ENCODE assay signal across 12 cellular contexts in genomic region chr12:92398565-92399309, GRCh38.
DNase-seq lines count a peak whose midpoint lies in the region; ATAC-seq and TF ChIP-seq lines count a peak whose summit lies in the region.
"Had no signal": no experiment of that assay in that cellular context is flagged by ENCODE, and none has a peak within 500 bp of the region (broad histone marks: within the 10 kb centered on the region; RNA-seq: fewer than 3 reads in every experiment).

No MANE protein-coding gene starts in this region.

- no peaks in the 10 kb centered on the region for H3K27me3 ChIP-seq in heart right ventricle

- peak overlapping the region; percentile 28 for H3K4me3 Mint-ChIP-seq in stimulated activated effector memory CD8-positive, alpha-beta T cell treated with anti-CD3 and anti-CD28 coated beads, Interleukin-12 subunit alpha, Interleukin-12 subunit beta, amount 100 ng/mL, for 72 hours
- no peak overlapping the region for H3K4me3 Mint-ChIP-seq in MCF 10A (ENCODE audit: unreplicated experiment)

- peak overlapping the region in 8 of 10 donors; percentile 14 to 78 (median 33) for H3K27ac ChIP-seq in heart right ventricle
- H3K27ac ChIP-seq: epithelial cell of prostate had no signal

- 59 to 62% methylated on average over 8 of the region's 8 CpGs for WGBS in heart right ventricle, 2 donors

- no peaks in the 10 kb centered on the region for H3K36me3 Mint-ChIP-seq in stimulated activated effector memory CD8-positive, alpha-beta T cell treated with anti-CD3 and anti-CD28 coated beads, Interleukin-12 subunit alpha, Interleukin-12 subunit beta, amount 100 ng/mL, for 72 hours
- H3K36me3 Mint-ChIP-seq in MCF 10A (ENCODE audit: insufficient read depth, unreplicated experiment), result peaks cover 5% of the 10 kb centered on the region

- peaks cover 86% of the 10 kb centered on the region for H3K4me1 Mint-ChIP-seq in stimulated activated effector memory CD8-positive, alpha-beta T cell treated with anti-CD3 and anti-CD28 coated beads, Interleukin-12 subunit alpha, Interleukin-12 subunit beta, amount 100 ng/mL, for 72 hours
- H3K4me1 Mint-ChIP-seq in MCF 10A (ENCODE audit: insufficient read depth, unreplicated experiment), result peaks cover 13% of the 10 kb centered on the region

- no peaks in the 10 kb centered on the region for H3K27me3 Mint-ChIP-seq in MCF 10A (ENCODE audit: insufficient read depth, unreplicated experiment)

- no peak overlapping the region for H3K4me3 ChIP-seq in heart right ventricle

- TF ChIP-seq CTCF in heart right ventricle (IDR thresholded peaks at IDR 0.05) (no peak), MCF 10A (IDR thresholded peaks at IDR 0.05; ENCODE audit: unreplicated experiment) (no peak)

- H3K36me3 ChIP-seq in heart right ventricle, result no peaks in the 10 kb centered on the region

- peaks cover 0 to 53% (median 19%) of the 10 kb centered on the region in 9 donors for H3K4me1 ChIP-seq in heart right ventricle

- intact Hi-C loops in heart right ventricle (cut with DNase I), result loop anchor here in 1 of 10 donors (5.0 kb wide), 1 partner anchor 251 kb away; the partner anchor contains the start of gene BTG1
- intact Hi-C loops in MCF 10A (cut with micrococcal nuclease), result no loop called here

- POLR2A ChIA-PET in MCF 10A (lab: Yijun Ruan, JAX), result interaction anchor here (0.6 to 1.5 kb wide), 2 partner anchors 8 to 19 kb away, joined by 3 to 4 read pairs; no protein-coding TSS in a partner anchor

- peak; percentile 5 for DNase-seq in T-helper 22 cell (ENCODE audit: low read depth)
- DNase-seq in heart right ventricle, result no peak
- no peak for DNase-seq in stimulated activated effector memory CD8-positive, alpha-beta T cell treated with anti-CD3 and anti-CD28 coated beads, Interleukin-12 subunit alpha, Interleukin-12 subunit beta, amount 100 ng/mL, for 72 hours (ENCODE audit: low spot score in 2 of 2)
- no peak for DNase-seq in MCF 10A (ENCODE audit: unreplicated experiment)
- DNase-seq in NCI-H2227 (lab: John Stamatoyannopoulos, UW; ENCODE audit: unreplicated experiment), result no peak
- DNase-seq: DMS53, KG1, left colon, NCI-H510A had no signal

- H3K9me3 Mint-ChIP-seq in stimulated activated effector memory CD8-positive, alpha-beta T cell treated with anti-CD3 and anti-CD28 coated beads, Interleukin-12 subunit alpha, Interleukin-12 subunit beta, amount 100 ng/mL, for 72 hours, result peaks cover 4% of the 10 kb centered on the region
- peaks cover 2% of the 10 kb centered on the region for H3K9me3 Mint-ChIP-seq in MCF 10A (ENCODE audit: unreplicated experiment)

- peak overlapping the region; percentile 75 for H3K27ac Mint-ChIP-seq in stimulated activated effector memory CD8-positive, alpha-beta T cell treated with anti-CD3 and anti-CD28 coated beads, Interleukin-12 subunit alpha, Interleukin-12 subunit beta, amount 100 ng/mL, for 72 hours
- H3K27ac Mint-ChIP-seq in MCF 10A (ENCODE audit: low read depth, unreplicated experiment), result no peak overlapping the region

- BruUV-seq in MCF 10A (replicated peaks; lab: Mats Ljungman, UMichigan), result no TSS peak

- peak; percentile 30 for ATAC-seq in HG02798 (IDR thresholded peaks at IDR 0.05; ENCODE audit: poor library complexity, unreplicated experiment)
- peak in 6 of 8 donors; percentile 36 to 75 (median 52) for ATAC-seq in heart right ventricle
- peak; percentile 67 for ATAC-seq in stimulated activated effector memory CD8-positive, alpha-beta T cell treated with anti-CD3 and anti-CD28 coated beads, Interleukin-12 subunit alpha, Interleukin-12 subunit beta, amount 100 ng/mL, for 72 hours
- ATAC-seq in GM21619 (IDR thresholded peaks at IDR 0.05; ENCODE audit: unreplicated experiment), result no peak
- ATAC-seq: left colon had no signal

- peaks cover 0 to 11% (median 7%) of the 10 kb centered on the region in 11 donors for H3K9me3 ChIP-seq in heart right ventricle

- CTCF ChIA-PET in MCF 10A (lab: Yijun Ruan, JAX), result interaction anchor here (0.5 to 0.7 kb wide), 3 partner anchors 9 to 1118 kb away, joined by 3 read pairs; partner anchors contain the start of gene BTG1
